ENCODE assay signal across 34 cellular contexts in the genomic region with DNA sequence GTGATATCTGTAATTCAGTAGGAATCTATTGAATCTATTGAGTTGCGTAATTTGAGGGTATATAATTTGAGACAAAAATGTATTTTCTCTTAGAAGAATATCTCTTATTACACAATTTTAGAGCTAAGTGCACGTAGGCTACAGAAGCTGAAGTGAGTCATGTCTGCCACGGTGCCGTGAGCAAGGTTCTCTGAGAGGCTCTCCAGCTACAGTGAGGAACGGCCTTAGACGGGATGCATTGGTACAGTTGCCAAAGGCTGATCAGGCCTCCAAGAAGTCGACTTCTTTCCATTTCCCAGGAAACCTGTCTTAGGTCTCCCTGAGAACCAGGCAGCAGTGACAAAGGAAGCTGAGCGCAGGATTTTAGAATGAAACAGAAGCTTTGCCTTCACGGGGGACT. TPM values are rescaled to one million over a fixed set of nuclear protein-coding genes. Genes with fewer than 3 reads are reported as not detected.
"Had no signal": no experiment of that assay in that cellular context is flagged by ENCODE, and none has a peak within 500 bp of the region (broad histone marks: within the 10 kb centered on the region; RNA-seq: fewer than 3 reads in every experiment).

No MANE protein-coding gene starts in this region.

- H3K4me1 ChIP-seq: ascending aorta, breast epithelium, foreskin keratinocyte, gastrocnemius medialis had no signal

- H3K27ac Mint-ChIP-seq: activated B cell treated with CpG ODN at 0.5 μM for 24 hours; activated CD4-positive, alpha-beta memory T cell treated with anti-CD3 and anti-CD28 coated beads, Interleukin-2, amount 10 ng/mL, durations not matched to agents 7 days and 5 days; activated naive CD4-positive, alpha-beta T cell treated with anti-CD3 and anti-CD28 coated beads, Interleukin-2, amount 10 ng/mL, durations not matched to agents 7 days and 5 days; activated naive CD4-positive, alpha-beta T cell treated with anti-CD3 and anti-CD28 coated beads, Interleukin-2, amount 50 U/mL, for 72 hours; activated naive CD8-positive, alpha-beta T cell treated with anti-CD3 and anti-CD28 coated beads, Interleukin-2, amount 10 ng/mL, durations not matched to agents 7 days and 5 days; activated T-cell treated with anti-CD3 and anti-CD28 coated beads, Interleukin-2, amount 50 U/mL, for 24 hours; activated T-cell treated with anti-CD3 and anti-CD28 coated beads, Interleukin-2, amount 50 U/mL, for 72 hours; brain; dendritic cell treated with granulocyte-macrophage colony-stimulating factor and Interleukin-4, amounts not matched to agents 40 ng/mL and 50 ng/mL, for 4 days; endodermal cell; T-helper 17 cell; T-helper 2 cell treated with Interferon-gamma antibody and Interleukin-4, amounts not matched to agents 5 μg/mL and 100 μg/mL, for 36 hours had no signal

- H3K36me3 ChIP-seq: ascending aorta, breast epithelium, cardiac muscle cell, gastrocnemius medialis, WERI-Rb-1 had no signal

- H3K4me3 Mint-ChIP-seq: activated B cell treated with CpG ODN at 0.5 μM for 24 hours; activated CD4-positive, alpha-beta memory T cell treated with anti-CD3 and anti-CD28 coated beads, Interleukin-2, amount 10 ng/mL, durations not matched to agents 7 days and 5 days; activated naive CD4-positive, alpha-beta T cell treated with anti-CD3 and anti-CD28 coated beads, Interleukin-2, amount 10 ng/mL, durations not matched to agents 7 days and 5 days; activated naive CD8-positive, alpha-beta T cell treated with anti-CD3 and anti-CD28 coated beads, Interleukin-2, amount 10 ng/mL, durations not matched to agents 7 days and 5 days; activated T-cell treated with anti-CD3 and anti-CD28 coated beads, Interleukin-2, amount 50 U/mL, for 24 hours; activated T-cell treated with anti-CD3 and anti-CD28 coated beads, Interleukin-2, amount 50 U/mL, for 72 hours; brain; dendritic cell treated with granulocyte-macrophage colony-stimulating factor and Interleukin-4, amounts not matched to agents 40 ng/mL and 50 ng/mL, for 4 days; endodermal cell; T-helper 17 cell; T-helper 2 cell treated with Interferon-gamma antibody and Interleukin-4, amounts not matched to agents 5 μg/mL and 100 μg/mL, for 36 hours had no signal

- H3K27ac ChIP-seq: ascending aorta, breast epithelium, cardiac muscle cell, coronary artery, dorsolateral prefrontal cortex, foreskin keratinocyte, gastrocnemius medialis, WERI-Rb-1 had no signal

- H3K9me3 Mint-ChIP-seq: activated B cell treated with CpG ODN at 0.5 μM for 24 hours; activated CD4-positive, alpha-beta memory T cell treated with anti-CD3 and anti-CD28 coated beads, Interleukin-2, amount 10 ng/mL, durations not matched to agents 7 days and 5 days; activated naive CD4-positive, alpha-beta T cell treated with anti-CD3 and anti-CD28 coated beads, Interleukin-2, amount 10 ng/mL, durations not matched to agents 7 days and 5 days; activated naive CD4-positive, alpha-beta T cell treated with anti-CD3 and anti-CD28 coated beads, Interleukin-2, amount 50 U/mL, for 72 hours; activated naive CD8-positive, alpha-beta T cell treated with anti-CD3 and anti-CD28 coated beads, Interleukin-2, amount 10 ng/mL, durations not matched to agents 7 days and 5 days; activated T-cell treated with anti-CD3 and anti-CD28 coated beads, Interleukin-2, amount 50 U/mL, for 24 hours; dendritic cell treated with granulocyte-macrophage colony-stimulating factor and Interleukin-4, amounts not matched to agents 40 ng/mL and 50 ng/mL, for 4 days; T-helper 2 cell treated with Interferon-gamma antibody and Interleukin-4, amounts not matched to agents 5 μg/mL and 100 μg/mL, for 36 hours had no signal

- H3K4me3 ChIP-seq: ascending aorta, breast epithelium, cardiac muscle cell, coronary artery, dorsolateral prefrontal cortex, gastrocnemius medialis had no signal

- H3K4me1 Mint-ChIP-seq: activated B cell treated with CpG ODN at 0.5 μM for 24 hours; activated CD4-positive, alpha-beta memory T cell treated with anti-CD3 and anti-CD28 coated beads, Interleukin-2, amount 10 ng/mL, durations not matched to agents 7 days and 5 days; activated naive CD4-positive, alpha-beta T cell treated with anti-CD3 and anti-CD28 coated beads, Interleukin-2, amount 10 ng/mL, durations not matched to agents 7 days and 5 days; activated naive CD8-positive, alpha-beta T cell treated with anti-CD3 and anti-CD28 coated beads, Interleukin-2, amount 10 ng/mL, durations not matched to agents 7 days and 5 days; brain; T-helper 17 cell had no signal

- DNase-seq: activated B cell treated with CpG ODN at 0.5 μM for 24 hours; activated CD4-positive, alpha-beta memory T cell treated with anti-CD3 and anti-CD28 coated beads, Interleukin-2, amount 10 ng/mL, durations not matched to agents 7 days and 5 days; activated CD4-positive, alpha-beta T cell treated with anti-CD3 and anti-CD28 coated beads for 48 hours; activated CD4-positive, alpha-beta T cell treated with anti-CD3 and anti-CD28 coated beads, Interleukin-2, amount 50 U/mL, for 4 hours; activated CD8-positive, alpha-beta memory T cell treated with anti-CD3 and anti-CD28 coated beads, Interleukin-2, amount 50 U/mL, for 48 hours; activated gamma-delta T cell; activated naive CD4-positive, alpha-beta T cell; activated naive CD4-positive, alpha-beta T cell treated with anti-CD3 and anti-CD28 coated beads, Interleukin-2, amount 10 ng/mL, durations not matched to agents 7 days and 5 days; activated naive CD8-positive, alpha-beta T cell treated with anti-CD3 and anti-CD28 coated beads, Interleukin-2, amount 10 ng/mL, durations not matched to agents 7 days and 5 days; activated T-cell treated with anti-CD3 and anti-CD28 coated beads for 4 hours; activated T-cell treated with anti-CD3 and anti-CD28 coated beads, Interleukin-2, amount 50 U/mL, for 24 hours; activated T-cell treated with anti-CD3 and anti-CD28 coated beads, Interleukin-2, amount 50 U/mL, for 72 hours; central memory CD4-positive, alpha-beta T cell; dorsolateral prefrontal cortex; effector memory CD4-positive, alpha-beta T cell; endodermal cell; foreskin keratinocyte; gastrocnemius medialis; glutamatergic neuron; T-helper 1 cell; T-helper 17 cell; T1000; WERI-Rb-1 had no signal

- H3K27me3 Mint-ChIP-seq: activated B cell treated with CpG ODN at 0.5 μM for 24 hours; activated CD4-positive, alpha-beta memory T cell treated with anti-CD3 and anti-CD28 coated beads, Interleukin-2, amount 10 ng/mL, durations not matched to agents 7 days and 5 days; activated naive CD8-positive, alpha-beta T cell treated with anti-CD3 and anti-CD28 coated beads, Interleukin-2, amount 10 ng/mL, durations not matched to agents 7 days and 5 days; activated T-cell treated with anti-CD3 and anti-CD28 coated beads, Interleukin-2, amount 50 U/mL, for 24 hours; T-helper 17 cell had no signal

- H3K9me3 ChIP-seq: ascending aorta, breast epithelium, gastrocnemius medialis had no signal

- H3K36me3 Mint-ChIP-seq: activated naive CD4-positive, alpha-beta T cell treated with anti-CD3 and anti-CD28 coated beads, Interleukin-2, amount 10 ng/mL, durations not matched to agents 7 days and 5 days; activated naive CD4-positive, alpha-beta T cell treated with anti-CD3 and anti-CD28 coated beads, Interleukin-2, amount 50 U/mL, for 72 hours; activated naive CD8-positive, alpha-beta T cell treated with anti-CD3 and anti-CD28 coated beads, Interleukin-2, amount 10 ng/mL, durations not matched to agents 7 days and 5 days had no signal

- ATAC-seq: activated CD4-positive, CD25-positive, alpha-beta regulatory T cell treated with anti-CD3 and anti-CD28 coated beads, Interleukin-2, amount 50 U/mL, for 24 hours; activated naive CD4-positive, alpha-beta T cell treated with anti-CD3 and anti-CD28 coated beads, Interleukin-2, amount 50 U/mL, for 72 hours; activated T-cell treated with anti-CD3 and anti-CD28 coated beads, Interleukin-2, amount 50 U/mL, for 72 hours; esophagus mucosa; foreskin keratinocyte; gastrocnemius medialis; T-helper 17 cell had no signal

- H3K27me3 ChIP-seq: ascending aorta, cardiac muscle cell, foreskin keratinocyte, gastrocnemius medialis had no signal

RNA-seq across cellular contexts. Expression of a gene that starts 28.6 kb away (rescaled TPM):
- total RNA-seq: activated B cell treated with CpG ODN at 0.5 μM for 24 hours, ascending aorta, epithelial cell of proximal tubule, foreskin keratinocyte, gastrocnemius medialis, T-helper 17 cell had no signal
- polyA plus RNA-seq: foreskin keratinocyte had no signal
